1 cellular context compared by ENCODE assay signal in the genomic region with DNA sequence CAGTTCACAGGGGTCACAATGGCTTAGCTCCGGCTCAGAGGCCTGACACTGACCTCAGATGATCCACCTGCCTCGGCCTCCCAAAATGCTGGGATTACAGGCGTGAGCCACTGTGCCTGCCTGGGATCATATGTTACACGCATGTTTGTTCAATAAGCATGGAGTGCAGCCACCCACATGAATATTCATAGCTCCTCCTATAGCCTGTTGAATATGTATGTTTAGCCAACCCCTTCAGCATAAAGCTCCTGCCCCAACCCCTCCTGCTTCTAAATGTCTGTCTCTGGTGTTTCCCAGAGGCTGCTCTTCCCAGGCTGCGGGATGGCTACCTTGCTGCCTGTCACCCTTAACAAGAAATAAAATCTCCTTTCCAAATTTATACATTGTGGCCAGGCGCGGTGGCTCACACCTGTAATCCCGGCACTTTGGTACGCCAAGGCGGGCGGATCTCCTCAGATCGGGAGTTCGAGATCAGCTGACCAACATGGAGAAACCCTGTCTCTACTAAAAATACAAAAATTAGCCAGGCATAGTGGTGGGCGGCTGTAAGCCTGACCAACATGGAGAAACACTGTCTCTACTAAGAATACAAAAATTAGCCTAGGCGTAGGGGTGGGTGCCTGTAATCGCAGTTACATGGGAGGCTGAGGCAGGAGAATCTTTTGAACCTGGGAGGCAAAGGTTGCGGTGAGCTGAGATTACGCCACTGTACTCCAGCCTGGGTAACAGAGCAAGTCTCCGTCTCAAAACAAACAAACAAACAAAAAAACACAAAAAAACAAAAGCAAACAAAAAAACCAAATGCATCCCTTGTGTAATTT.
TF ChIP-seq lines count a peak whose summit lies in the region.

No MANE protein-coding gene starts in this region.

TF ChIP-seq in IMR-90, 13 proteins besides CTCF, POLR2A, EP300 and RAD21:
- TF ChIP-seq, protein P1, sequence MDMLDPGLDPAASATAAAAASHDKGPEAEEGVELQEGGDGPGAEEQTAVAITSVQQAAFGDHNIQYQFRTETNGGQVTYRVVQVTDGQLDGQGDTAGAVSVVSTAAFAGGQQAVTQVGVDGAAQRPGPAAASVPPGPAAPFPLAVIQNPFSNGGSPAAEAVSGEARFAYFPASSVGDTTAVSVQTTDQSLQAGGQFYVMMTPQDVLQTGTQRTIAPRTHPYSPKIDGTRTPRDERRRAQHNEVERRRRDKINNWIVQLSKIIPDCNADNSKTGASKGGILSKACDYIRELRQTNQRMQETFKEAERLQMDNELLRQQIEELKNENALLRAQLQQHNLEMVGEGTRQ (IDR thresholded peaks at IDR 0.05; ENCODE audit: low read depth, low read length), result no peak
- TF ChIP-seq BHLHE40 (IDR thresholded peaks at IDR 0.05; ENCODE audit: low read depth, low read length) (no peak), FOS (IDR thresholded peaks at IDR 0.05; ENCODE audit: low read depth, low read length) (no peak), MXI1 (IDR thresholded peaks at IDR 0.05; ENCODE audit: borderline replicate concordance, low read depth, low read length) (no peak), MAZ (IDR thresholded peaks at IDR 0.05; ENCODE audit: borderline replicate concordance, low read depth, low read length) (no peak), MAFK (IDR thresholded peaks at IDR 0.05; ENCODE audit: low read depth, low read length) (no peak), NFE2L2 (IDR thresholded peaks at IDR 0.05; ENCODE audit: low read depth, low read length) (no peak), CHD1 (IDR thresholded peaks at IDR 0.05; ENCODE audit: low read depth, low read length) (no peak), SMC3 (IDR thresholded peaks at IDR 0.05; ENCODE audit: low read depth, low read length) (no peak), CEBPB (IDR thresholded peaks at IDR 0.05; ENCODE audit: low read depth, low read length) (no peak), RFX5 (IDR thresholded peaks at IDR 0.05; ENCODE audit: low read depth, low read length) (no peak), RCOR1 (IDR thresholded peaks at IDR 0.05; ENCODE audit: insufficient replicate concordance, low read length) (no peak)
- TF ChIP-seq, protein P2, sequence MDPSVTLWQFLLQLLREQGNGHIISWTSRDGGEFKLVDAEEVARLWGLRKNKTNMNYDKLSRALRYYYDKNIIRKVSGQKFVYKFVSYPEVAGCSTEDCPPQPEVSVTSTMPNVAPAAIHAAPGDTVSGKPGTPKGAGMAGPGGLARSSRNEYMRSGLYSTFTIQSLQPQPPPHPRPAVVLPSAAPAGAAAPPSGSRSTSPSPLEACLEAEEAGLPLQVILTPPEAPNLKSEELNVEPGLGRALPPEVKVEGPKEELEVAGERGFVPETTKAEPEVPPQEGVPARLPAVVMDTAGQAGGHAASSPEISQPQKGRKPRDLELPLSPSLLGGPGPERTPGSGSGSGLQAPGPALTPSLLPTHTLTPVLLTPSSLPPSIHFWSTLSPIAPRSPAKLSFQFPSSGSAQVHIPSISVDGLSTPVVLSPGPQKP (IDR thresholded peaks at IDR 0.05; ENCODE audit: borderline replicate concordance, low read depth, low read length), result no peak
